1 cellular context compared by ENCODE assay signal in the genomic region with DNA sequence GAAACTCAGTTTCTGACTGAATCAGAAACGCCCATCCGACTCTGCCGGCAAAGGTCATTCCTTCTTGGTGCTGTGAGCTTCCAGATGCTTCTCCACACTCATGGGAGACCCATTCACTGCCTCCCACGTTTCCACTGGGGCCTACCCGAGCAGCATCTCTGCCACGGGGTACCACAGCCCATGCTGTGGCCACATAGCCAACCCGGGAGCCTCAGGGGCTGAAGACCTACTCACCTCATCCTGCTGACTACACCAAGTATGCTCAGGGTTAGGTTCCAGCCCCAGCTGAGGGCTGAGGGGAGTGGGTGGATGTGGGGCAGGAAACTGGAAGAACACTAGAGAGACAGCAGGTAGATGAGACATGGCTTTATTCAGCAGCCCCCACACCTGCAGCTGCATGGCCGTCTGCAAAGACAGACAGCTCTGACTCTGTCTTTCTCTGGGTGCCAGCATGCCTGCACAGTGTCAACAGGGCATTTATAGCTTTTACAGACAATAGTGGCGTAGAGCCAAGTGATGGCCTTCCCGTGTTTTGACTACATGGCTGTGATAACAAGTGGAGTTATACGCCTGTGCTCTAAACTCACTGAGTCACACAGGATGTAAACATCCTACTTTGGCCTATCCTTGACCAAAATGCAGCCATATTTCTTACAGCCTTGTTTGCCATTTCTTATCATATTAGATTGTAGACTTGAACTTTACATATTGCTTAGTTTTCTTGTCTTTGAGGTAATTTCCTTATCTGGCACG.
A peak's percentile ranks its signal among the peaks of the same experiment; 100 is the strongest.
TF ChIP-seq lines count a peak whose summit lies in the region.

No MANE protein-coding gene starts in this region.

TF ChIP-seq in K562, 482 proteins besides CTCF, POLR2A, EP300 and RAD21 (continued from another document and continues in another):
- TF ChIP-seq, protein P1, sequence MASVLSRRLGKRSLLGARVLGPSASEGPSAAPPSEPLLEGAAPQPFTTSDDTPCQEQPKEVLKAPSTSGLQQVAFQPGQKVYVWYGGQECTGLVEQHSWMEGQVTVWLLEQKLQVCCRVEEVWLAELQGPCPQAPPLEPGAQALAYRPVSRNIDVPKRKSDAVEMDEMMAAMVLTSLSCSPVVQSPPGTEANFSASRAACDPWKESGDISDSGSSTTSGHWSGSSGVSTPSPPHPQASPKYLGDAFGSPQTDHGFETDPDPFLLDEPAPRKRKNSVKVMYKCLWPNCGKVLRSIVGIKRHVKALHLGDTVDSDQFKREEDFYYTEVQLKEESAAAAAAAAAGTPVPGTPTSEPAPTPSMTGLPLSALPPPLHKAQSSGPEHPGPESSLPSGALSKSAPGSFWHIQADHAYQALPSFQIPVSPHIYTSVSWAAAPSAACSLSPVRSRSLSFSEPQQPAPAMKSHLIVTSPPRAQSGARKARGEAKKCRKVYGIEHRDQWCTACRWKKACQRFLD (CRISPR knock-in tag; IDR thresholded peaks at IDR 0.05) = peak; percentile 73
- no peak for TF ChIP-seq HEY1 (CRISPR knock-in tag; IDR thresholded peaks at IDR 0.05; ENCODE audit: borderline replicate concordance)
- TF ChIP-seq CHCHD3 (CRISPR knock-in tag; IDR thresholded peaks at IDR 0.05) = no peak
- TF ChIP-seq SREBF2 (CRISPR knock-in tag; IDR thresholded peaks at IDR 0.05) = no peak
- TF ChIP-seq U2AF2 (optimal IDR thresholded peaks at IDR 0.05; ENCODE audit: low read depth, low read length) = no peak
- no peak for TF ChIP-seq ZNF124 (CRISPR knock-in tag; IDR thresholded peaks at IDR 0.05)
- peak; percentile 62; the same call in 1 of the 2 replicates for TF ChIP-seq HINFP (tag; conservative IDR thresholded peaks at IDR 0.05; ENCODE audit: low read depth)
- TF ChIP-seq HNRNPUL1 (IDR thresholded peaks at IDR 0.05; ENCODE audit: low read length) = no peak
- peak; percentile 42; the same call in 1 of the 2 replicates for TF ChIP-seq DDX20 (tag; IDR thresholded peaks at IDR 0.05; ENCODE audit: low read depth)
- TF ChIP-seq ZNF668 (CRISPR knock-in tag; IDR thresholded peaks at IDR 0.05) = 0 out of 2 replicates have a peak, but pooled peaks have one; percentile 22
- TF ChIP-seq BHLHE40 (IDR thresholded peaks at IDR 0.05; ENCODE audit: low read length) = no peak
- TF ChIP-seq ZSCAN32 (CRISPR knock-in tag; IDR thresholded peaks at IDR 0.05) = no peak
- no peak for TF ChIP-seq NFATC3 (IDR thresholded peaks at IDR 0.05)
- TF ChIP-seq, protein P2, sequence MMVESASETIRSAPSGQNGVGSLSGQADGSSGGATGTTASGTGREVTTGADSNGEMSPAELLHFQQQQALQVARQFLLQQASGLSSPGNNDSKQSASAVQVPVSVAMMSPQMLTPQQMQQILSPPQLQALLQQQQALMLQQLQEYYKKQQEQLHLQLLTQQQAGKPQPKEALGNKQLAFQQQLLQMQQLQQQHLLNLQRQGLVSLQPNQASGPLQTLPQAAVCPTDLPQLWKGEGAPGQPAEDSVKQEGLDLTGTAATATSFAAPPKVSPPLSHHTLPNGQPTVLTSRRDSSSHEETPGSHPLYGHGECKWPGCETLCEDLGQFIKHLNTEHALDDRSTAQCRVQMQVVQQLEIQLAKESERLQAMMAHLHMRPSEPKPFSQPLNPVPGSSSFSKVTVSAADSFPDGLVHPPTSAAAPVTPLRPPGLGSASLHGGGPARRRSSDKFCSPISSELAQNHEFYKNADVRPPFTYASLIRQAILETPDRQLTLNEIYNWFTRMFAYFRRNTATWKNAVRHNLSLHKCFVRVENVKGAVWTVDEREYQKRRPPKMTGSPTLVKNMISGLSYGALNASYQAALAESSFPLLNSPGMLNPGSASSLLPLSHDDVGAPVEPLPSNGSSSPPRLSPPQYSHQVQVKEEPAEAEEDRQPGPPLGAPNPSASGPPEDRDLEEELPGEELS (CRISPR knock-in tag; IDR thresholded peaks at IDR 0.05; ENCODE audit: borderline replicate concordance) = no peak
- TF ChIP-seq CBFA2T3 (IDR thresholded peaks at IDR 0.05) = peak; percentile 72
- no peak for TF ChIP-seq NR2C1 (IDR thresholded peaks at IDR 0.05)
- peak; percentile 80 for TF ChIP-seq NR2C1 (tag; IDR thresholded peaks at IDR 0.05)
- TF ChIP-seq ZBTB34 (CRISPR knock-in tag; IDR thresholded peaks at IDR 0.05) = 0 out of 2 replicates have a peak, but pooled peaks have one; percentile 71
- peak; percentile 68; the same call in 1 of the 2 replicates for TF ChIP-seq PTRF (tag; IDR thresholded peaks at IDR 0.05)
- TF ChIP-seq ZC3H11A (IDR thresholded peaks at IDR 0.05; ENCODE audit: low read depth, low read length) = no peak
- TF ChIP-seq ZEB2 (IDR thresholded peaks at IDR 0.05) = 0 out of 2 replicates have a peak, but pooled peaks have one; percentile 38
- TF ChIP-seq SMARCC2 (IDR thresholded peaks at IDR 0.05; ENCODE audit: low read depth) = 0 out of 2 replicates have a peak, but pooled peaks have one; percentile 49
- no peak for TF ChIP-seq NR4A1 (CRISPR knock-in tag; IDR thresholded peaks at IDR 0.05)
- peak; percentile 90 for TF ChIP-seq NR4A1 (tag; IDR thresholded peaks at IDR 0.05)
- peak; percentile 84 for TF ChIP-seq NCOR1 (IDR thresholded peaks at IDR 0.05)
- TF ChIP-seq CCNT2 (IDR thresholded peaks at IDR 0.05; ENCODE audit: borderline replicate concordance, extremely low read depth, insufficient read length, low read depth, low read length) = no peak
- no peak for TF ChIP-seq PURB (CRISPR knock-in tag; IDR thresholded peaks at IDR 0.05; ENCODE audit: low read depth)
- peak; percentile 44 for TF ChIP-seq CBFA2T2 (conservative IDR thresholded peaks at IDR 0.05)
- peak; percentile 57 for TF ChIP-seq NFE2 (IDR thresholded peaks at IDR 0.05; ENCODE audit: low read depth)
- no peak for TF ChIP-seq ZNF766 (CRISPR knock-in tag; conservative IDR thresholded peaks at IDR 0.05)
- no peak; the same call in 1 of the 2 replicates for TF ChIP-seq BCOR (IDR thresholded peaks at IDR 0.05)
- peak; percentile 19; the same call in 1 of the 2 replicates for TF ChIP-seq GABPA (tag; conservative IDR thresholded peaks at IDR 0.05; ENCODE audit: low read depth)
- TF ChIP-seq CREM (IDR thresholded peaks at IDR 0.05; ENCODE audit: low read depth) = peak; percentile 32; the same call in 1 of the 2 replicates
- peak; percentile 40; the same call in 1 of the 2 replicates for TF ChIP-seq EHMT2 (IDR thresholded peaks at IDR 0.05)
- TF ChIP-seq, protein P3, sequence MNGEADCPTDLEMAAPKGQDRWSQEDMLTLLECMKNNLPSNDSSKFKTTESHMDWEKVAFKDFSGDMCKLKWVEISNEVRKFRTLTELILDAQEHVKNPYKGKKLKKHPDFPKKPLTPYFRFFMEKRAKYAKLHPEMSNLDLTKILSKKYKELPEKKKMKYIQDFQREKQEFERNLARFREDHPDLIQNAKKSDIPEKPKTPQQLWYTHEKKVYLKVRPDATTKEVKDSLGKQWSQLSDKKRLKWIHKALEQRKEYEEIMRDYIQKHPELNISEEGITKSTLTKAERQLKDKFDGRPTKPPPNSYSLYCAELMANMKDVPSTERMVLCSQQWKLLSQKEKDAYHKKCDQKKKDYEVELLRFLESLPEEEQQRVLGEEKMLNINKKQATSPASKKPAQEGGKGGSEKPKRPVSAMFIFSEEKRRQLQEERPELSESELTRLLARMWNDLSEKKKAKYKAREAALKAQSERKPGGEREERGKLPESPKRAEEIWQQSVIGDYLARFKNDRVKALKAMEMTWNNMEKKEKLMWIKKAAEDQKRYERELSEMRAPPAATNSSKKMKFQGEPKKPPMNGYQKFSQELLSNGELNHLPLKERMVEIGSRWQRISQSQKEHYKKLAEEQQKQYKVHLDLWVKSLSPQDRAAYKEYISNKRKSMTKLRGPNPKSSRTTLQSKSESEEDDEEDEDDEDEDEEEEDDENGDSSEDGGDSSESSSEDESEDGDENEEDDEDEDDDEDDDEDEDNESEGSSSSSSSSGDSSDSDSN (IDR thresholded peaks at IDR 0.05; ENCODE audit: borderline replicate concordance in 1 of 2, low read depth in 2 of 2, low read length in 2 of 2) = no peak
- TF ChIP-seq CTCFL (IDR thresholded peaks at IDR 0.05; ENCODE audit: borderline replicate concordance, insufficient read depth, low read depth, low read length, poor library complexity, severe bottlenecking) = no peak
- peak; percentile 94 for TF ChIP-seq ZNF311 (CRISPR knock-in tag; IDR thresholded peaks at IDR 0.05)
- TF ChIP-seq TEAD1 (CRISPR knock-in tag; IDR thresholded peaks at IDR 0.05) = 0 out of 4 replicates have a peak, but pooled peaks of 1 of the 2 experiments have one; percentile 36
- 0 out of 2 replicates have a peak, but pooled peaks have one; percentile 67 for TF ChIP-seq ZNF175 (CRISPR knock-in tag; IDR thresholded peaks at IDR 0.05; ENCODE audit: low read depth)
- no peak for TF ChIP-seq DIDO1 (tag; IDR thresholded peaks at IDR 0.05; ENCODE audit: low read depth)
- TF ChIP-seq ETV1 (tag; conservative IDR thresholded peaks at IDR 0.05; ENCODE audit: low read depth) = peak; percentile 64
- TF ChIP-seq ZNF589 (CRISPR knock-in tag; IDR thresholded peaks at IDR 0.05; ENCODE audit: low read depth) = peak; percentile 33; the same call in 1 of the 2 replicates
- no peak for TF ChIP-seq RBM14 (IDR thresholded peaks at IDR 0.05; ENCODE audit: borderline replicate concordance, insufficient read depth, low read depth, low read length)
- 0 out of 2 replicates have a peak, but pooled peaks have one; percentile 51 for TF ChIP-seq ZBTB9 (CRISPR knock-in tag; IDR thresholded peaks at IDR 0.05)
- TF ChIP-seq CXXC5 (CRISPR knock-in tag; IDR thresholded peaks at IDR 0.05) = peak; percentile 48
- peak; percentile 91 for TF ChIP-seq DMBX1 (CRISPR knock-in tag; IDR thresholded peaks at IDR 0.05; ENCODE audit: borderline replicate concordance)
- TF ChIP-seq MTF1 (CRISPR knock-in tag; IDR thresholded peaks at IDR 0.05; ENCODE audit: borderline replicate concordance) = no peak
- no peak for TF ChIP-seq TARDBP (IDR thresholded peaks at IDR 0.05)
- TF ChIP-seq CTBP1 (IDR thresholded peaks at IDR 0.05; ENCODE audit: borderline replicate concordance) = 0 out of 2 replicates have a peak, but pooled peaks have one; percentile 39
- TF ChIP-seq ZNF639 (CRISPR knock-in tag; conservative IDR thresholded peaks at IDR 0.05 in 1 of 2, IDR thresholded peaks at IDR 0.05 in 1 of 2) = peak in 1 of 2 experiments; percentile 78; a peak in 2 of 4 replicates
- no peak for TF ChIP-seq HMBOX1 (IDR thresholded peaks at IDR 0.05)
- no peak for TF ChIP-seq TCFL5 (CRISPR knock-in tag; conservative IDR thresholded peaks at IDR 0.05)
